ENCODE assay signal across 1 cellular context in genomic region chr14:58639842-58640484, GRCh38.
TF ChIP-seq lines count a peak whose summit lies in the region.

No MANE protein-coding gene starts in this region.

TF ChIP-seq in K562, 482 proteins besides CTCF, POLR2A, EP300 and RAD21 (continued from another document):
- TF ChIP-seq ARID4B (CRISPR knock-in tag; IDR thresholded peaks at IDR 0.05), result no peak
- TF ChIP-seq FUS (optimal IDR thresholded peaks at IDR 0.05; ENCODE audit: low read depth, low read length), result no peak
- TF ChIP-seq HNRNPLL (IDR thresholded peaks at IDR 0.05; ENCODE audit: low read depth, low read length, poor library complexity, severe bottlenecking), result no peak
- TF ChIP-seq SMC3 (conservative IDR thresholded peaks at IDR 0.05; ENCODE audit: insufficient read depth, low read depth, low read length), result 0 out of 2 replicates have a peak, but pooled peaks have one; percentile 11
- TF ChIP-seq ZNF232 (CRISPR knock-in tag; IDR thresholded peaks at IDR 0.05), result no peak
